Comparison of ENCODE assay signal across 8 cellular contexts in the genomic region with DNA sequence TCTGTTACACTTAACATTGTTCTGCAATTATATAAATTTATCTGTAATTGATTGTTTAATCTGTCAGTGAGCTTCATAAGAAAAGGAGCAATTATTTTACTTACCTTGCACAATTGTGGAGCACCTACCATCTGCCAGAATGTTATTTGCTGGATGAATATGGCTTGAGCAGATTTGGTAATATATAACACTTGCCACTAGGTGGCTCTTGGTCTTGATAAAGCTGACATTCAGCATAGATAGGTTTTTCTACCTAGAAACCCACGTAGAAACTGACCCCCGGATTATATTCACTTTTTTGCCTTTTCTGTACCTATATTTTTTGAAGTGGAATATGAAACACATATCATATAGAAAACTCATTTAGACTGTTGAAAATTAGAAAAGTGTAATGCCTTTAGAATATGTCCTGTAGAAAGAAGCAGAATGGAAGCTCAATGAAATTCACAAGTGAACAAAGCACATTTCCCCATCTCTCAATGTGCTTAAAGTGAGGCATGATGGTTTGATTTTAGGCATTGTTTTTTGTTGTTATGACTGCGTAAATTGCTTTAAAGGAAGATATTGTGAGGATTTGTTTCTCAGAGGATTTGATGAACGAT. TPM values are rescaled to one million over a fixed set of nuclear protein-coding genes. Genes with fewer than 3 reads are reported as not detected.
DNase-seq lines count a peak whose midpoint lies in the region; ATAC-seq and TF ChIP-seq lines count a peak whose summit lies in the region.

No MANE protein-coding gene starts in this region.

- H3K27ac Mint-ChIP-seq in natural killer cell: no peak overlapping the region

- no peaks in the 10 kb centered on the region for H3K27me3 ChIP-seq in esophagus squamous epithelium

- H3K36me3 ChIP-seq in esophagus squamous epithelium: no peaks in the 10 kb centered on the region

- H3K9me3 ChIP-seq in esophagus squamous epithelium: no peaks in the 10 kb centered on the region

- H3K4me3 Mint-ChIP-seq in activated T-cell treated with anti-CD3 and anti-CD28 coated beads, Interleukin-2, amount 50 U/mL, for 4 hours: peak overlapping the region; percentile 38
- H3K4me3 Mint-ChIP-seq in natural killer cell: no peak overlapping the region

- H3K9me3 Mint-ChIP-seq in activated T-cell treated with anti-CD3 and anti-CD28 coated beads, Interleukin-2, amount 50 U/mL, for 4 hours: no peaks in the 10 kb centered on the region
- H3K9me3 Mint-ChIP-seq in natural killer cell: no peaks in the 10 kb centered on the region

- no peaks in the 10 kb centered on the region for H3K27me3 Mint-ChIP-seq in activated T-cell treated with anti-CD3 and anti-CD28 coated beads, Interleukin-2, amount 50 U/mL, for 4 hours (ENCODE audit: low read depth)
- no peaks in the 10 kb centered on the region for H3K27me3 Mint-ChIP-seq in natural killer cell (ENCODE audit: low read depth in 2 of 2)

- peaks cover 0 to 63% (median 5%) of the 10 kb centered on the region in 3 donors for H3K4me1 ChIP-seq in esophagus squamous epithelium

- no peak for TF ChIP-seq POLR2A in esophagus squamous epithelium (IDR thresholded peaks at IDR 0.05)

- peak; percentile 69 to 74 for ATAC-seq in activated T-cell treated with anti-CD3 and anti-CD28 coated beads, Interleukin-2, amount 50 U/mL, for 4 hours
- ATAC-seq in HG02588 (IDR thresholded peaks at IDR 0.05; ENCODE audit: unreplicated experiment) (peak; percentile 78), natural killer cell (peak; percentile 70 to 88 (median 86))

- no peak overlapping the region for H3K27ac ChIP-seq in esophagus squamous epithelium

- H3K36me3 Mint-ChIP-seq in activated T-cell treated with anti-CD3 and anti-CD28 coated beads, Interleukin-2, amount 50 U/mL, for 4 hours (ENCODE audit: insufficient read depth): no peaks in the 10 kb centered on the region
- H3K36me3 Mint-ChIP-seq in natural killer cell: no peaks in the 10 kb centered on the region

- peaks cover 53% of the 10 kb centered on the region for H3K4me1 Mint-ChIP-seq in activated T-cell treated with anti-CD3 and anti-CD28 coated beads, Interleukin-2, amount 50 U/mL, for 4 hours (ENCODE audit: low read depth)
- H3K4me1 Mint-ChIP-seq in natural killer cell: peaks cover 16 to 25% of the 10 kb centered on the region in 2 donors

- TF ChIP-seq CTCF in esophagus squamous epithelium (IDR thresholded peaks at IDR 0.05): peak; percentile 56 to 74 (median 66)
- TF ChIP-seq CTCF in natural killer cell (IDR thresholded peaks at IDR 0.05): peak; percentile 89

- WGBS in esophagus squamous epithelium, 2 donors: 41 to 42% methylated on average over 4 of the region's 4 CpGs

- DNase-seq in activated T-cell treated with anti-CD3 and anti-CD28 coated beads, Interleukin-2, amount 50 U/mL, for 4 hours: no peak
- DNase-seq in activated T-cell treated with anti-CD3 and anti-CD28 coated beads for 4 hours: no peak
- peak; percentile 46 for DNase-seq in NCI-H1105 treated with DMSO at 0.1 percent for 48 hours (lab: John Stamatoyannopoulos, UW)
- peak; percentile 41 for DNase-seq in SW480 (ENCODE audit: low spot score)
- DNase-seq in esophagus squamous epithelium (lab: John Stamatoyannopoulos, UW): no peak
- DNase-seq in natural killer cell: no peak
- DNase-seq in cortex of kidney (lab: John Stamatoyannopoulos, UW): no peak

- no peak overlapping the region for H3K4me3 ChIP-seq in esophagus squamous epithelium

- intact Hi-C loops in esophagus squamous epithelium (cut with DNase I) (loop anchor here (5.0 kb wide), 1 partner anchor 77 kb away; no protein-coding TSS in a partner anchor), natural killer cell (cut with micrococcal nuclease) (loop anchor here (1.0 kb wide), 1 partner anchor 80 kb away; no protein-coding TSS in a partner anchor)

RNA-seq across cellular contexts. Expression of gene RBPJ, which starts 9.5 kb away (rescaled TPM):
- total RNA-seq in activated T-cell treated with anti-CD3 and anti-CD28 coated beads, Interleukin-2, amount 50 U/mL, for 4 hours: 100 to 1,000 TPM; 164 to 194 (median 182) TPM
- total RNA-seq in esophagus squamous epithelium: 10 to 100 TPM; 28.7 to 65.6 (median 37.1) TPM
- total RNA-seq in natural killer cell: 10 to 100 TPM; 46.4 to 53.3 (median 48.8) TPM

Comparison
In these comparisons a context has a peak if more than half of its experiments do, and no peak if none do; other contexts are left out.
1. DNase-seq: peak in NCI-H1105 treated with DMSO at 0.1 percent for 48 hours (single experiment) and SW480 (single experiment); none in activated T-cell treated with anti-CD3 and anti-CD28 coated beads, Interleukin-2, amount 50 U/mL, for 4 hours (single experiment), activated T-cell treated with anti-CD3 and anti-CD28 coated beads for 4 hours (single experiment), esophagus squamous epithelium (single experiment), natural killer cell (single experiment) and cortex of kidney (single experiment).
2. Peak in every context shown above with its lines, with median percentiles within 50 percentile points of each other: ATAC-seq.